Comparison of ENCODE assay signal across 16 cellular contexts in the genomic region with DNA sequence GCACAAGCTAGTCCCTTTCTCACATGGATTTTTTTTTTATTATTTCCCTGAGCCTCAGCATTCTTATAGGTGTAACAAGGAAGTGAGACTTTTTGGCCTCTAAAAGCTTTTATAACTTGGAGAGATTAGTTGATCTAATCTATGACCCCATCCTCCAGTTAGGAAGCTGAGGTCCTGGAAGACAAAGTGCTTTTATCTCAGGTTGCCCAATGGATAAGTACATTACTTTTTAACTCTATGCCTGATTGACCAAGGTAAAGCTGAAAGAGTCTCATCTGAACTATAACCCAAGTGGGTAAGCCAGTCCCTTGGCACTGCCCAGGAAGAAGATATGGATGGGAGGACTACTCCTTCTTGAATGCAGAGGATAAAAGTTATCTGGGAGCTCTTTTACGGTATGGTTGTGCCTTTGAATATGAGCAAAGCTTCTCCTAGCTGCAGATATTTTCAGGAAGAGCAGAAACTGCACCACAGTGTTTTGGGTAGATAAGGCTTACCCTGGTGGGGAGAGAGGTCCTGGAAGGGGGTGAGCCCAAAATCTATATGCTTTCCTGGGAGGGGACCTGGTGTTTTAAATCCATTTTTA. TPM values are rescaled to one million over a fixed set of nuclear protein-coding genes. Genes with fewer than 3 reads are reported as not detected.
DNase-seq lines count a peak whose midpoint lies in the region; ATAC-seq, FAIRE-seq and TF ChIP-seq lines count a peak whose summit lies in the region.
"Had no signal": no experiment of that assay in that cellular context is flagged by ENCODE, and none has a peak within 500 bp of the region (broad histone marks: within the 10 kb centered on the region; RNA-seq: fewer than 3 reads in every experiment).

No MANE protein-coding gene starts in this region.

- no peak overlapping the region for H3K27ac ChIP-seq in heart left ventricle

- peaks cover 0 to 54% (median 0%) of the 10 kb centered on the region in 12 donors for H3K4me1 ChIP-seq in heart left ventricle
- H3K4me1 ChIP-seq: BE2C had no signal

- no peak for TF ChIP-seq CTCF in heart left ventricle (IDR thresholded peaks at IDR 0.05)

- TF ChIP-seq POLR2A in erythroblast (IDR thresholded peaks at IDR 0.05; ENCODE audit: low read length), result no peak
- no peak for TF ChIP-seq POLR2A in heart left ventricle (IDR thresholded peaks at IDR 0.05)

- peaks cover 0 to 16% (median 0%) of the 10 kb centered on the region in 9 donors for H3K27me3 ChIP-seq in heart left ventricle
- H3K27me3 ChIP-seq: BE2C had no signal

- 44 to 78% (median 72%) methylated on average over 1 of the region's 1 CpG for WGBS in heart left ventricle, 4 donors

- no peak overlapping the region for H3K4me3 ChIP-seq in heart left ventricle

- intact Hi-C loops in heart left ventricle (cut with DNase I), result no loop called here

- DNase-seq in GM19239 (ENCODE audit: insufficient read length, low spot score) (no peak), OCI-M2 (lab: John Stamatoyannopoulos, UW; ENCODE audit: unreplicated experiment) (peak; percentile 61), erythroblast (lab: John Stamatoyannopoulos, UW) (peak; percentile 22 to 50), heart left ventricle (no peak), NCI-H526 (lab: John Stamatoyannopoulos, UW) (no peak), HT-29 (ENCODE audit: low spot score) (no peak), NCI-H2029 (lab: John Stamatoyannopoulos, UW) (no peak)
- DNase-seq: BE2C, DMS153, HCEC 1CT, NCI-H1417, NCI-H1930, NCI-H510A, RPMI8226 had no signal

- H3K36me3 ChIP-seq in heart left ventricle, result no peaks in the 10 kb centered on the region
- H3K36me3 ChIP-seq: BE2C had no signal

- FAIRE-seq in GM19239 (lab: Jason Lieb, UNC), result peak; percentile 85
- FAIRE-seq: HTR-8/SVneo had no signal

- ATAC-seq in heart left ventricle, result no peak

- no peaks in the 10 kb centered on the region for H3K9me3 ChIP-seq in heart left ventricle
- H3K9me3 ChIP-seq: BE2C had no signal

RNA-seq across cellular contexts. Expression of gene VSIG4, which starts 40.2 kb away (rescaled TPM):
- total RNA-seq in heart left ventricle, result 100 to 1,000 TPM in 1 of 9 donors, 10 to 100 TPM in 6, 1 to 10 TPM in 2; 4.7 to 162 (median 28.3) TPM
- polyA plus RNA-seq in heart left ventricle, result 10 to 100 TPM in 1 of 2 donors, 1 to 10 TPM in 1; 9.5 to 27.4 TPM
- not detected in 2 replicates for total RNA-seq in HT-29 (2014; rRNA removed; shearing (Covaris generic))
- total RNA-seq: MCF 10A had no signal

Comparison
In these comparisons a context has a peak if more than half of its experiments do, and no peak if none do; other contexts are left out.
1. DNase-seq: peak in OCI-M2 (single experiment) and erythroblast (2 of 2); none in GM19239 (single experiment), heart left ventricle (0 of 5), NCI-H526 (0 of 2), HT-29 (single experiment) and NCI-H2029 (single experiment).